ENCODE assay signal across 8 cellular contexts in the genomic region with DNA sequence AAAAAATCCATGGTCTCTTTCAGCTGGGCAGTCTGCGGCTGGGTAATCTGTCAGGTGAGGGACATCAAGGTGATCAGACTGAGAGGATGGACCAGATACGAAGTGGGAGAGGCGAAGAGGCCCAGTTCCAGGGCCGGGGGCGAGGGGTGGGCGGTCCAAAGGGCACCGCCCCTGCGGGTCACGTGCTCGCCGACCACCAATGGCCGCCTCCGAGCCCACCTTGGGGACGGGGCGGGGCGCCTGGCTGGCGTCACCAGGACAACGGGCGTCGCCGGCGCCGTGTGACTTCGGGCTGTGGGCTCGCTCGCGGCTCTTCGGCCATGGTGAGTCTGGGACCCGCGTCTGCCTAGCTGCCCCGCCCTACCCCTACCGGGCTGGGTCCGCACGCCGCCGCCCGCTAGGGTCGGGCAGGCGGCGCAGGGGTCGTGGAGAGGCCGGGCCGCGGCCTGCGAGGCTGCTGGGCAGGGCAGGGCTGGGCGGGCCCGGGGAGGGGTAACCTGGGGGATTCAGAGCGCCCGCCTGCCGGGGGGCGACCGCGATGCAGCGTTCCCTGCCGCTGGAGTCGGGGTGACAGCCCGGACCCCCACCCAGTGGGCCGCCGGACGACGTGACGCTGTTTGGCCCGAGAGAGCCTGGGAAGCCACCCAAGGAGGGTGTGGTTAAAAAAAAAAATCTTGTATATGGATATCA. TPM values are rescaled to one million over a fixed set of nuclear protein-coding genes. Genes with fewer than 3 reads are reported as not detected.
A peak's percentile ranks its signal among the peaks of the same experiment; 100 is the strongest.
DNase-seq lines count a peak whose midpoint lies in the region; ATAC-seq and TF ChIP-seq lines count a peak whose summit lies in the region.

A gene with protein sequence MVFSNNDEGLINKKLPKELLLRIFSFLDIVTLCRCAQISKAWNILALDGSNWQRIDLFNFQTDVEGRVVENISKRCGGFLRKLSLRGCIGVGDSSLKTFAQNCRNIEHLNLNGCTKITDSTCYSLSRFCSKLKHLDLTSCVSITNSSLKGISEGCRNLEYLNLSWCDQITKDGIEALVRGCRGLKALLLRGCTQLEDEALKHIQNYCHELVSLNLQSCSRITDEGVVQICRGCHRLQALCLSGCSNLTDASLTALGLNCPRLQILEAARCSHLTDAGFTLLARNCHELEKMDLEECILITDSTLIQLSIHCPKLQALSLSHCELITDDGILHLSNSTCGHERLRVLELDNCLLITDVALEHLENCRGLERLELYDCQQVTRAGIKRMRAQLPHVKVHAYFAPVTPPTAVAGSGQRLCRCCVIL (plus strand): TSS at position 250 of the 690 bp plus-strand sequence. CDS start 71 bp downstream, at position 321.

- no peaks in the 10 kb centered on the region for H4K20me1 ChIP-seq in SU-DHL-6 (ENCODE audit: low read depth, low read length)

- H3K27me3 ChIP-seq in SU-DHL-6 (ENCODE audit: low read length), result no peaks in the 10 kb centered on the region

- H3K9ac ChIP-seq in SU-DHL-6 (ENCODE audit: low read length), result peak within 1 kb of the TSS; percentile 42

- H2AFZ ChIP-seq in SU-DHL-6 (ENCODE audit: low read depth, low read length, severe bottlenecking), result peak within 1 kb of the TSS; percentile 93

- H3K36me3 ChIP-seq in SU-DHL-6 (ENCODE audit: low read length), result no peaks in the 10 kb centered on the region

- intact Hi-C loops in lower leg skin (cut with DNase I; ENCODE audit: low total_unique reads), result no loop called here

- H3F3A ChIP-seq in SU-DHL-6 (ENCODE audit: insufficient read depth), result no peaks in the 10 kb centered on the region

- WGBS in lower leg skin, 2 donors, result 2% methylated on average over 36 to 38 of the region's 63 CpGs

- H3K4me2 ChIP-seq in SU-DHL-6 (ENCODE audit: low read depth, low read length, poor library complexity, severe bottlenecking), result peak within 1 kb of the TSS; percentile 85

- no peak for TF ChIP-seq POLR2A in lower leg skin (IDR thresholded peaks at IDR 0.05)

- no peaks in the 10 kb centered on the region for H3K9me3 ChIP-seq in SU-DHL-6 (ENCODE audit: insufficient read depth, low read length)

- DNase-seq in COR-L47 (lab: John Stamatoyannopoulos, UW) (peak; percentile 73), Kasumi-1 (lab: John Stamatoyannopoulos, UW) (peak; percentile 13 to 26), ecto neural progenitor cell (ENCODE audit: low spot score) (peak; percentile 94), lower leg skin (ENCODE audit: low spot score in 2 of 2) (no peak)
- DNase-seq in stimulated activated CD8-positive, alpha-beta memory T cell treated with anti-CD3 and anti-CD28 coated beads, Interleukin-2, amount 100 ng/mL, for 48 hours (ENCODE audit: low read depth in 2 of 2), result peak; percentile 14 to 23

- H3K4me3 ChIP-seq in SU-DHL-6 (ENCODE audit: insufficient read depth, low read length, poor library complexity, severe bottlenecking) (peak within 1 kb of the TSS; percentile 61), lower leg skin (ENCODE audit: low read depth, poor library complexity, severe bottlenecking) (peak within 1 kb of the TSS; percentile 87)

- peak; percentile 87 for ATAC-seq in GM19397 (IDR thresholded peaks at IDR 0.05; ENCODE audit: unreplicated experiment)
- ATAC-seq in HG03025 (IDR thresholded peaks at IDR 0.05; ENCODE audit: low FRiP score, unreplicated experiment), result no peak

- no peak within 1 kb of the TSS for H3K27ac ChIP-seq in SU-DHL-6 (ENCODE audit: low read depth, low read length)

- no peaks in the 10 kb centered on the region for H3K79me2 ChIP-seq in SU-DHL-6 (ENCODE audit: insufficient read depth, low read length)

- TF ChIP-seq CTCF in SU-DHL-6 (IDR thresholded peaks at IDR 0.05; ENCODE audit: insufficient read depth, low read length, poor library complexity, severe bottlenecking) (no peak), lower leg skin (IDR thresholded peaks at IDR 0.05) (no peak)

- no peaks in the 10 kb centered on the region for H3K9me2 ChIP-seq in SU-DHL-6 (replicated peaks; ENCODE audit: insufficient read depth, low read length)

RNA-seq across cellular contexts. Expression of the gene that starts here (rescaled TPM):
- total RNA-seq in lower leg skin, result 1 to 10 TPM in 3 of 4 donors, under 1 TPM in 1; 0.76 to 6.0 (median 3.0) TPM

Comparison
In these comparisons a context has a peak if more than half of its experiments do, and no peak if none do; other contexts are left out.
1. DNase-seq: peak in COR-L47 (single experiment), Kasumi-1 (2 of 2), ecto neural progenitor cell (single experiment) and stimulated activated CD8-positive, alpha-beta memory T cell treated with anti-CD3 and anti-CD28 coated beads, Interleukin-2, amount 100 ng/mL, for 48 hours (2 of 2); none in lower leg skin (0 of 2).